Comparison of ENCODE assay signal across 10 cellular contexts in genomic region chr1:38028671-38029070, GRCh38. TPM values are rescaled to one million over a fixed set of nuclear protein-coding genes. Genes with fewer than 3 reads are reported as not detected.
DNase-seq lines count a peak whose midpoint lies in the region; ATAC-seq lines count a peak whose summit lies in the region.
"Had no signal": no experiment of that assay in that cellular context is flagged by ENCODE, and none has a peak within 500 bp of the region (broad histone marks: within the 10 kb centered on the region; RNA-seq: fewer than 3 reads in every experiment).

No MANE protein-coding gene starts in this region.

- no peak for ATAC-seq in activated naive CD4-positive, alpha-beta T cell treated with anti-CD3 and anti-CD28 coated beads, Interleukin-2, amount 50 U/mL, for 72 hours
- no peak for ATAC-seq in effector memory CD8-positive, alpha-beta T cell (replicated peaks)
- no peak for ATAC-seq in stimulated activated memory B cell treated with anti-CD40 and anti-IgM and Interleukin-4, amounts not matched to agents 10 μg/mL and 1 μg/mL and 100 μg/mL, for 72 hours
- ATAC-seq in right cardiac atrium: no peak

- no peak overlapping the region for H3K27ac ChIP-seq in right cardiac atrium (ENCODE audit: low read length)
- H3K27ac ChIP-seq: C4-2B had no signal

- H3K27ac Mint-ChIP-seq in activated naive CD4-positive, alpha-beta T cell treated with anti-CD3 and anti-CD28 coated beads, Interleukin-2, amount 50 U/mL, for 72 hours: peak overlapping the region; percentile 92 to 95
- peak overlapping the region; percentile 89 to 93 for H3K27ac Mint-ChIP-seq in effector memory CD8-positive, alpha-beta T cell
- H3K27ac Mint-ChIP-seq in stimulated activated memory B cell treated with anti-CD40 and anti-IgM and Interleukin-4, amounts not matched to agents 10 μg/mL and 1 μg/mL and 100 μg/mL, for 72 hours: peak overlapping the region; percentile 68
- H3K27ac Mint-ChIP-seq: progenitor cell of endocrine pancreas had no signal

- H3K4me1 ChIP-seq in right cardiac atrium (ENCODE audit: control insufficient read depth, insufficient read depth, low read length): peaks cover 15% of the 10 kb centered on the region

- H3K9me3 Mint-ChIP-seq in activated naive CD4-positive, alpha-beta T cell treated with anti-CD3 and anti-CD28 coated beads, Interleukin-2, amount 50 U/mL, for 72 hours: no peaks in the 10 kb centered on the region
- H3K9me3 Mint-ChIP-seq in effector memory CD8-positive, alpha-beta T cell: no peaks in the 10 kb centered on the region
- no peaks in the 10 kb centered on the region for H3K9me3 Mint-ChIP-seq in stimulated activated memory B cell treated with anti-CD40 and anti-IgM and Interleukin-4, amounts not matched to agents 10 μg/mL and 1 μg/mL and 100 μg/mL, for 72 hours

- H3K4me1 Mint-ChIP-seq in effector memory CD8-positive, alpha-beta T cell (ENCODE audit: low read depth in 2 of 2): peaks cover 36 to 37% of the 10 kb centered on the region in 2 donors
- H3K4me1 Mint-ChIP-seq in stimulated activated memory B cell treated with anti-CD40 and anti-IgM and Interleukin-4, amounts not matched to agents 10 μg/mL and 1 μg/mL and 100 μg/mL, for 72 hours: peaks cover 53% of the 10 kb centered on the region

- 70% methylated on average over 2 of the region's 2 CpGs for WGBS in right cardiac atrium

- no peaks in the 10 kb centered on the region for H3K27me3 Mint-ChIP-seq in effector memory CD8-positive, alpha-beta T cell
- H3K27me3 Mint-ChIP-seq in stimulated activated memory B cell treated with anti-CD40 and anti-IgM and Interleukin-4, amounts not matched to agents 10 μg/mL and 1 μg/mL and 100 μg/mL, for 72 hours: peaks cover 3% of the 10 kb centered on the region
- H3K27me3 Mint-ChIP-seq: progenitor cell of endocrine pancreas had no signal

- no peaks in the 10 kb centered on the region for H3K9me3 ChIP-seq in right cardiac atrium (ENCODE audit: control insufficient read depth, low read length)

- no peaks in the 10 kb centered on the region for H3K36me3 Mint-ChIP-seq in activated naive CD4-positive, alpha-beta T cell treated with anti-CD3 and anti-CD28 coated beads, Interleukin-2, amount 50 U/mL, for 72 hours
- H3K36me3 Mint-ChIP-seq in effector memory CD8-positive, alpha-beta T cell (ENCODE audit: insufficient read depth): peaks cover 27% of the 10 kb centered on the region
- H3K36me3 Mint-ChIP-seq in stimulated activated memory B cell treated with anti-CD40 and anti-IgM and Interleukin-4, amounts not matched to agents 10 μg/mL and 1 μg/mL and 100 μg/mL, for 72 hours: peaks cover 19% of the 10 kb centered on the region

- no peak for DNase-seq in activated naive CD4-positive, alpha-beta T cell treated with anti-CD3 and anti-CD28 coated beads, Interleukin-2, amount 50 U/mL, for 72 hours (ENCODE audit: low spot score in 2 of 2)
- DNase-seq in activated naive CD4-positive, alpha-beta T cell (lab: John Stamatoyannopoulos, UW): no peak
- DNase-seq in NCI-H82 treated with DMSO at 0.1 percent for 48 hours (lab: John Stamatoyannopoulos, UW; ENCODE audit: unreplicated experiment): peak; percentile 43
- no peak for DNase-seq in effector memory CD8-positive, alpha-beta T cell
- DNase-seq in activated effector memory CD4-positive, alpha-beta T cell treated with Interleukin-2 at 50 U/mL for 16 hours: no peak
- no peak for DNase-seq in T1000 (lab: John Stamatoyannopoulos, UW)
- DNase-seq in right cardiac atrium: no peak

- H3K4me3 Mint-ChIP-seq in effector memory CD8-positive, alpha-beta T cell: peak overlapping the region in 1 of 2 donors; percentile 20
- peak overlapping the region; percentile 11 for H3K4me3 Mint-ChIP-seq in stimulated activated memory B cell treated with anti-CD40 and anti-IgM and Interleukin-4, amounts not matched to agents 10 μg/mL and 1 μg/mL and 100 μg/mL, for 72 hours

- intact Hi-C loops in right cardiac atrium (cut with DNase I): loop anchor here in 1 of 4 donors (10.0 kb wide), 1 partner anchor 806 kb away; no protein-coding TSS in a partner anchor

- H3K4me3 ChIP-seq in right cardiac atrium (ENCODE audit: low read length): no peak overlapping the region

- no peaks in the 10 kb centered on the region for H3K27me3 ChIP-seq in right cardiac atrium (ENCODE audit: control insufficient read depth, insufficient read depth)

RNA-seq across cellular contexts. Expression of gene UTP11, which starts 16.1 kb away (rescaled TPM):
- total RNA-seq in activated naive CD4-positive, alpha-beta T cell treated with anti-CD3 and anti-CD28 coated beads, Interleukin-2, amount 50 U/mL, for 72 hours: 10 to 100 TPM; 55.7 to 92.2 TPM
- 10 to 100 TPM; 25.5 to 31.9 (median 30.0) TPM for total RNA-seq in right cardiac atrium
- polyA plus RNA-seq in right cardiac atrium: 34.5 TPM

RNA-seq across cellular contexts. Expression of gene POU3F1, which starts 17.9 kb away (rescaled TPM):
- not detected for total RNA-seq in activated naive CD4-positive, alpha-beta T cell treated with anti-CD3 and anti-CD28 coated beads, Interleukin-2, amount 50 U/mL, for 72 hours
- total RNA-seq in right cardiac atrium: under 1 TPM in 3 of 4 donors, not detected in 1; 0.09 to 0.17 (median 0.17) TPM
- polyA plus RNA-seq in right cardiac atrium: 0.07 TPM

RNA-seq across cellular contexts. Expression of gene FHL3, which starts 23.4 kb away (rescaled TPM):
- total RNA-seq in activated naive CD4-positive, alpha-beta T cell treated with anti-CD3 and anti-CD28 coated beads, Interleukin-2, amount 50 U/mL, for 72 hours: 10 to 100 TPM; 17.9 to 39.0 TPM
- 10 to 100 TPM in 1 of 4 donors, 1 to 10 TPM in 3; 8.1 to 15.6 (median 9.1) TPM for total RNA-seq in right cardiac atrium
- 9.7 TPM for polyA plus RNA-seq in right cardiac atrium

RNA-seq across cellular contexts. Expression of gene SF3A3, which starts 38.8 kb away (rescaled TPM):
- 10 to 100 TPM; 92.9 to 99.3 TPM for total RNA-seq in activated naive CD4-positive, alpha-beta T cell treated with anti-CD3 and anti-CD28 coated beads, Interleukin-2, amount 50 U/mL, for 72 hours
- total RNA-seq in right cardiac atrium: 10 to 100 TPM; 25.2 to 34.1 (median 31.0) TPM
- 14.4 TPM for polyA plus RNA-seq in right cardiac atrium
